Comparison of ENCODE assay signal across 8 cellular contexts in the genomic region with DNA sequence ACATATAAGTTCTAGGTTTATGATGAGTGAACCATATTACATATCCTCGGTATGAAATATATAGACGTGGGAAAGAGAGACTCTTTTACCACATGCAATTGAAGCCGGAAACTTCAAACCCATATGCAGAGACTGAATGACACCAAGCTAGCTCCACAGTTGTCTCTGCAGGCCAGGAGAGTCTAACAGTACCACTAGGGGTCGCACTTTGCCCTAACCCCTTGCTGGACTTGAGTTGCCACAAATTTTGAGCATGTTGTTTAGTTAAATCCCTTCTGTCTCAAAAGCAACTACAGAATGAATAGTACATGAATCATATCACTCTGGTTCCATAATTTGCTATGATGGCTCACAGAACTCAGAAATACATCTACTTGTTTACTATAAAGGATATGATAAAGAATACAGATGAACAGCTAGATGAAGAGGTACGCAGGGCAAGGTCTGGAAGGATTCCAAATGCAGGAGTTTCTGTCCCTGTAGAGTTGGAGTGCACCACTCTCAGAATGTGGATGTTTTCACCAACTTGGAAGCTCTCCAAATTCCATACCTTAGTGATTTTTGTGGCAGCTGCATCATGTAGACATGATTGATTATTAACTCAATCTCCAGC.
DNase-seq lines count a peak whose midpoint lies in the region; ATAC-seq and TF ChIP-seq lines count a peak whose summit lies in the region.

No MANE protein-coding gene starts in this region.

- no peaks in the 10 kb centered on the region for H3K4me1 Mint-ChIP-seq in CD8-positive, alpha-beta T cell (ENCODE audit: low read depth)

- H3K4me1 ChIP-seq in CD8-positive, alpha-beta T cell (ENCODE audit: insufficient read depth, low read length): no peaks in the 10 kb centered on the region
- no peaks in the 10 kb centered on the region for H3K4me1 ChIP-seq in aorta (ENCODE audit: control insufficient read depth in 1 of 2, insufficient read depth in 2 of 2, low read length in 2 of 2)

- H3K36me3 Mint-ChIP-seq in CD8-positive, alpha-beta T cell: no peaks in the 10 kb centered on the region

- no peak overlapping the region for H3K4me3 Mint-ChIP-seq in CD8-positive, alpha-beta T cell

- intact Hi-C loops in CD8-positive, alpha-beta T cell (cut with DNase I, micrococcal nuclease): loop anchor here (1.0 to 2.0 kb wide), 2 partner anchors 66 to 67 kb away; no protein-coding TSS in a partner anchor
- intact Hi-C loops in aorta (cut with DNase I): no loop called here

- POLR2A ChIA-PET in CD8-positive, alpha-beta T cell (lab: Charles Lee): no interaction called here

- H3K36me3 ChIP-seq in CD8-positive, alpha-beta T cell (ENCODE audit: insufficient read depth, low read length): no peaks in the 10 kb centered on the region
- no peaks in the 10 kb centered on the region for H3K36me3 ChIP-seq in aorta (ENCODE audit: control insufficient read depth in 1 of 2, insufficient read depth in 2 of 2, low read length in 1 of 2)

- no peaks in the 10 kb centered on the region for H3K27me3 ChIP-seq in CD8-positive, alpha-beta T cell (ENCODE audit: insufficient read depth, low read length)
- H3K27me3 ChIP-seq in aorta (ENCODE audit: control insufficient read depth in 1 of 2, insufficient read depth in 2 of 2, low read length in 1 of 2): no peaks in the 10 kb centered on the region

- ATAC-seq in CD8-positive, alpha-beta T cell: peak; percentile 62
- peak; percentile 90 for ATAC-seq in GM18858 (IDR thresholded peaks at IDR 0.05; ENCODE audit: unreplicated experiment)
- ATAC-seq in HG03025 (IDR thresholded peaks at IDR 0.05; ENCODE audit: low FRiP score, unreplicated experiment): peak; percentile 77
- no peak for ATAC-seq in aorta (ENCODE audit: low FRiP score)

- no peaks in the 10 kb centered on the region for H3K9me3 ChIP-seq in CD8-positive, alpha-beta T cell (ENCODE audit: low read length)
- no peaks in the 10 kb centered on the region for H3K9me3 ChIP-seq in aorta (ENCODE audit: control insufficient read depth, low read length)

- TF ChIP-seq CTCF in CD8-positive, alpha-beta T cell (IDR thresholded peaks at IDR 0.05): peak; percentile 67

- H3K9me3 Mint-ChIP-seq in CD8-positive, alpha-beta T cell: no peaks in the 10 kb centered on the region

- H3K27ac Mint-ChIP-seq in CD8-positive, alpha-beta T cell: no peak overlapping the region

- peak; percentile 6 to 54 (median 45) for DNase-seq in CD8-positive, alpha-beta T cell
- peak; percentile 32 for DNase-seq in NCI-H748 treated with DMSO at 0.1 percent for 48 hours (lab: John Stamatoyannopoulos, UW)
- DNase-seq in activated T-cell treated with anti-CD3 and anti-CD28 coated beads for 4 hours: peak; percentile 11
- peak; percentile 54 for DNase-seq in glomerular endothelial cell (ENCODE audit: extremely low read depth, low read depth, low spot score)
- DNase-seq in stimulated activated CD4-positive, alpha-beta T cell treated with anti-CD3 and anti-CD28 coated beads, Interleukin-1b, Interleukin-23, amount 100 ng/mL, for 48 hours: peak; percentile 54
- no peak for DNase-seq in aorta

- CTCF ChIA-PET in CD8-positive, alpha-beta T cell (lab: Charles Lee): interaction anchor here (0.6 to 2.5 kb wide), 12 partner anchors 9 to 662 kb away, joined by 3 to 20 read pairs (median 3); no protein-coding TSS in a partner anchor

- peaks cover 15% of the 10 kb centered on the region for H3K27me3 Mint-ChIP-seq in CD8-positive, alpha-beta T cell (ENCODE audit: low read depth)

- H3K4me3 ChIP-seq in CD8-positive, alpha-beta T cell (ENCODE audit: low read depth, low read length): no peak overlapping the region
- no peak overlapping the region for H3K4me3 ChIP-seq in aorta (ENCODE audit: low read length in 2 of 2)

- no peak overlapping the region for H3K27ac ChIP-seq in CD8-positive, alpha-beta T cell (ENCODE audit: low read depth, low read length)
- H3K27ac ChIP-seq in aorta (ENCODE audit: low read depth in 1 of 2, low read length in 2 of 2): no peak overlapping the region

- 48 to 49% methylated on average over 5 of the region's 5 CpGs for WGBS in aorta, 2 donors

Comparison
In these comparisons a context has a peak if more than half of its experiments do, and no peak if none do; other contexts are left out.
1. DNase-seq: peak in CD8-positive, alpha-beta T cell (7 of 7), NCI-H748 treated with DMSO at 0.1 percent for 48 hours (single experiment), activated T-cell treated with anti-CD3 and anti-CD28 coated beads for 4 hours (single experiment), glomerular endothelial cell (single experiment) and stimulated activated CD4-positive, alpha-beta T cell treated with anti-CD3 and anti-CD28 coated beads, Interleukin-1b, Interleukin-23, amount 100 ng/mL, for 48 hours (single experiment); none in aorta (0 of 2).
2. intact Hi-C loops: an anchor here in CD8-positive, alpha-beta T cell (1.0 to 2.0 kb wide); none called in aorta.